ENCODE assay signal across 20 cellular contexts in the genomic region with DNA sequence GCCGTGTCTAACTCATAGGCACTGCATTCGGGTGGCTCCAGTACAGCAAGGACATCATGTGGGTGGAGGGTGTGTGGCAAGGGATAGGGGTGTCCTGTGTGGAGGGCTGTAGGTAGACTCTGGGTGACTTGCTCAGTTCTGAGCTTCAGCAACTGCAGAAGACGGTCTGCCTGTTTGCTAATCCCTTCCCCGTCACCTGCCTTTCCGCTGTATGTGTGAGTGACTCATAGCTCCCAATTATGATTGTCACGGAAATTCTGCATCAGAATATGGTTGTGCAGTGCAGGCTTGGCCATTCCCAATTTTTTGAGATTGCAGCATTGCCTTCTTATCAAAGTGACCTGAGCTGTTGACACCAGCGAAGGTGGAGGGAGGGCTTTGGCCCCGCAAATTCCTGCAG.
"Had no signal": no experiment of that assay in that cellular context is flagged by ENCODE, and none has a peak within 500 bp of the region (broad histone marks: within the 10 kb centered on the region; RNA-seq: fewer than 3 reads in every experiment).

No MANE protein-coding gene starts in this region.

- H3K27ac ChIP-seq: dorsolateral prefrontal cortex, epithelial cell of prostate, lower lobe of right lung, right atrium auricular region, thyroid gland had no signal

- H3K4me3 Mint-ChIP-seq: activated naive CD8-positive, alpha-beta T cell; mesothelial cell of epicardium; nephron had no signal

- H3K36me3 Mint-ChIP-seq: activated naive CD8-positive, alpha-beta T cell; mesothelial cell of epicardium had no signal

- DNase-seq: activated CD4-positive, alpha-beta T cell treated with anti-CD3 and anti-CD28 coated beads, Interleukin-2, amount 50 U/mL, for 1 hour; activated CD8-positive, alpha-beta memory T cell treated with anti-CD3 and anti-CD28 coated beads, Interleukin-2, amount 50 U/mL, for 48 hours; activated gamma-delta T cell treated with Interleukin-2 at 50 U/mL for 16 hours; activated T-cell treated with anti-CD3 and anti-CD28 coated beads, Interleukin-2, amount 50 U/mL, for 48 hours; dorsolateral prefrontal cortex; foreskin melanocyte; glutamatergic neuron; hypothalamus; lower lobe of right lung; occipital lobe; stimulated activated CD4-positive, alpha-beta T cell treated with anti-CD3 and anti-CD28 coated beads, Interleukin-2, amount 100 ng/mL, for 24 hours; stimulated activated naive CD4-positive, alpha-beta T cell treated with Interleukin-2 at 50 U/mL for 16 hours; T-helper 1 cell; T1000; thyroid gland had no signal

- H3K4me1 ChIP-seq: lower lobe of right lung, right atrium auricular region, thyroid gland had no signal

- H3K36me3 ChIP-seq: lower lobe of right lung, right atrium auricular region, thyroid gland had no signal

- ATAC-seq: lower lobe of right lung had no signal

- H3K9me3 ChIP-seq: lower lobe of right lung, right atrium auricular region, thyroid gland had no signal

- H3K4me3 ChIP-seq: dorsolateral prefrontal cortex, lower lobe of right lung, right atrium auricular region, thyroid gland had no signal

- H3K27ac Mint-ChIP-seq: activated naive CD8-positive, alpha-beta T cell; mesothelial cell of epicardium; nephron had no signal

- H3K9me3 Mint-ChIP-seq: mesothelial cell of epicardium, nephron had no signal

- H3K27me3 Mint-ChIP-seq: activated naive CD8-positive, alpha-beta T cell had no signal

- H3K27me3 ChIP-seq: dorsolateral prefrontal cortex, right atrium auricular region, thyroid gland had no signal

- H3K4me1 Mint-ChIP-seq: mesothelial cell of epicardium, nephron had no signal
